ENCODE assay signal across 9 cellular contexts in genomic region chr22:36510966-36511881, GRCh38. TPM values are rescaled to one million over a fixed set of nuclear protein-coding genes. Genes with fewer than 3 reads are reported as not detected.
DNase-seq lines count a peak whose midpoint lies in the region; ATAC-seq and TF ChIP-seq lines count a peak whose summit lies in the region.
"Had no signal": no experiment of that assay in that cellular context is flagged by ENCODE, and none has a peak within 500 bp of the region (broad histone marks: within the 10 kb centered on the region; RNA-seq: fewer than 3 reads in every experiment).

No MANE protein-coding gene starts in this region.

- no peaks in the 10 kb centered on the region for H3K27me3 ChIP-seq in CD4-positive, alpha-beta memory T cell (ENCODE audit: insufficient read depth, low read length)
- no peaks in the 10 kb centered on the region for H3K27me3 ChIP-seq in thyroid gland
- H3K27me3 ChIP-seq: pancreas had no signal

- POLR2A ChIA-PET in CD4-positive, alpha-beta memory T cell (lab: Charles Lee; ENCODE audit: partially characterized antibody), result interaction anchor here (0.9 to 1.7 kb wide), 3 partner anchors 12 to 18 kb away, joined by 3 to 8 read pairs (median 5); partner anchors contain the start of gene EIF3D

- intact Hi-C loops in CD4-positive, alpha-beta memory T cell (cut with micrococcal nuclease), result loop anchor here (1.0 kb wide), 1 partner anchor 18 kb away; the partner anchor contains the start of gene EIF3D
- intact Hi-C loops in thyroid gland (cut with DNase I), result no loop called here

- 76 to 78% methylated on average over 17 of the region's 17 CpGs for WGBS in thyroid gland, 2 donors

- no peak for TF ChIP-seq POLR2A in thyroid gland (IDR thresholded peaks at IDR 0.05)

- no peaks in the 10 kb centered on the region for H3K27me3 Mint-ChIP-seq in CD4-positive, alpha-beta memory T cell

- peak in 1 of 5 donors; percentile 23 for DNase-seq in CD4-positive, alpha-beta memory T cell
- DNase-seq in GM19238 (ENCODE audit: insufficient read length, low spot score) (peak; percentile 36), RKO (ENCODE audit: low spot score) (peak; percentile 52), astrocyte of the spinal cord (ENCODE audit: low read depth, low spot score) (peak; percentile 51), kidney glomerular epithelial cell (lab: John Stamatoyannopoulos, UW) (peak; percentile 86), thyroid gland (peak; percentile 18 to 26)
- DNase-seq: pancreas had no signal

- H3K27ac Mint-ChIP-seq in CD4-positive, alpha-beta memory T cell, result peak overlapping the region; percentile 23 to 90 (median 42)

- in situ Hi-C loops in astrocyte of the spinal cord (cut with HindIII; ENCODE audit: low sequenced_read_pairs), result no loop called here

- peak; percentile 76 for TF ChIP-seq CTCF in astrocyte of the spinal cord (IDR thresholded peaks at IDR 0.05; ENCODE audit: low read depth, low read length)
- peak in 3 of 6 experiments; percentile 32 to 55 (median 36) for TF ChIP-seq CTCF in thyroid gland (IDR thresholded peaks at IDR 0.05)

- H3K9me3 Mint-ChIP-seq in CD4-positive, alpha-beta memory T cell, result peaks cover 0 to 1% (median 0%) of the 10 kb centered on the region in 8 donors

- H3K4me1 ChIP-seq in CD4-positive, alpha-beta memory T cell (ENCODE audit: insufficient read depth, low read length), result peaks cover 13% of the 10 kb centered on the region
- peaks cover 6 to 11% of the 10 kb centered on the region in 2 donors for H3K4me1 ChIP-seq in thyroid gland

- CTCF ChIA-PET in CD4-positive, alpha-beta memory T cell (lab: Charles Lee; ENCODE audit: partially characterized antibody), result interaction anchor here (0.8 to 2.0 kb wide), 9 partner anchors 11 to 466 kb away, joined by 3 to 8 read pairs (median 4); no protein-coding TSS in a partner anchor

- no peaks in the 10 kb centered on the region for H3K9me3 ChIP-seq in CD4-positive, alpha-beta memory T cell (ENCODE audit: control insufficient read depth in 1 of 2, low read length in 2 of 2)
- H3K9me3 ChIP-seq in thyroid gland, result no peaks in the 10 kb centered on the region
- H3K9me3 ChIP-seq: pancreas had no signal

- H3K27ac ChIP-seq in CD4-positive, alpha-beta memory T cell (ENCODE audit: low read depth, low read length), result no peak overlapping the region
- H3K27ac ChIP-seq in thyroid gland, result no peak overlapping the region
- H3K27ac ChIP-seq: pancreas had no signal

- H3K4me3 ChIP-seq in CD4-positive, alpha-beta memory T cell (ENCODE audit: low read length in 2 of 2), result no peak overlapping the region
- H3K4me3 ChIP-seq in astrocyte of the spinal cord (ENCODE audit: low read depth, low read length), result no peak overlapping the region
- no peak overlapping the region for H3K4me3 ChIP-seq in thyroid gland (replicated peaks in 1 of 3)
- H3K4me3 ChIP-seq: pancreas had no signal

- H3K36me3 Mint-ChIP-seq in CD4-positive, alpha-beta memory T cell, result peaks cover 45 to 56% of the 10 kb centered on the region in 2 donors

- H3K4me1 Mint-ChIP-seq in CD4-positive, alpha-beta memory T cell, result peaks cover 5 to 20% (median 9%) of the 10 kb centered on the region in 4 donors

- ATAC-seq in GM18858 (IDR thresholded peaks at IDR 0.05; ENCODE audit: unreplicated experiment) (no peak), GM19397 (IDR thresholded peaks at IDR 0.05; ENCODE audit: unreplicated experiment) (no peak)

- no peak overlapping the region for H3K4me3 Mint-ChIP-seq in CD4-positive, alpha-beta memory T cell

- H3K36me3 ChIP-seq in CD4-positive, alpha-beta memory T cell (ENCODE audit: insufficient read depth, low read length), result peaks cover 54% of the 10 kb centered on the region
- H3K36me3 ChIP-seq in thyroid gland, result peaks cover 56 to 59% of the 10 kb centered on the region in 2 donors

RNA-seq across cellular contexts. Expression of gene FOXRED2, which starts 4.4 kb away (rescaled TPM):
- 1 to 10 TPM; 7.3 to 8.5 TPM for total RNA-seq in CD4-positive, alpha-beta memory T cell
- 1 to 10 TPM in 1 of 2 donors, not detected in 1; 2.7 TPM for polyA plus RNA-seq in CD4-positive, alpha-beta memory T cell
- 10 to 100 TPM in 2 of 4 donors, 1 to 10 TPM in 2; 5.9 to 12.8 (median 9.4) TPM for total RNA-seq in thyroid gland

RNA-seq across cellular contexts. Expression of gene EIF3D, which starts 17.7 kb away (rescaled TPM):
- total RNA-seq in CD4-positive, alpha-beta memory T cell, result 100 to 1,000 TPM; 222 to 228 TPM
- 100 to 1,000 TPM; 137 to 191 TPM for polyA plus RNA-seq in CD4-positive, alpha-beta memory T cell
- total RNA-seq in thyroid gland, result 100 to 1,000 TPM; 213 to 427 (median 309) TPM

RNA-seq across cellular contexts. Expression of gene TXN2, which starts 29.8 kb away (rescaled TPM):
- total RNA-seq in CD4-positive, alpha-beta memory T cell, result 10 to 100 TPM; 33.5 to 34.5 TPM
- 100 to 1,000 TPM; 103 to 148 TPM for polyA plus RNA-seq in CD4-positive, alpha-beta memory T cell
- 100 to 1,000 TPM in 1 of 4 donors, 10 to 100 TPM in 3; 56.7 to 115 (median 75.6) TPM for total RNA-seq in thyroid gland
